Comparison of ENCODE assay signal across 8 cellular contexts in the genomic region with DNA sequence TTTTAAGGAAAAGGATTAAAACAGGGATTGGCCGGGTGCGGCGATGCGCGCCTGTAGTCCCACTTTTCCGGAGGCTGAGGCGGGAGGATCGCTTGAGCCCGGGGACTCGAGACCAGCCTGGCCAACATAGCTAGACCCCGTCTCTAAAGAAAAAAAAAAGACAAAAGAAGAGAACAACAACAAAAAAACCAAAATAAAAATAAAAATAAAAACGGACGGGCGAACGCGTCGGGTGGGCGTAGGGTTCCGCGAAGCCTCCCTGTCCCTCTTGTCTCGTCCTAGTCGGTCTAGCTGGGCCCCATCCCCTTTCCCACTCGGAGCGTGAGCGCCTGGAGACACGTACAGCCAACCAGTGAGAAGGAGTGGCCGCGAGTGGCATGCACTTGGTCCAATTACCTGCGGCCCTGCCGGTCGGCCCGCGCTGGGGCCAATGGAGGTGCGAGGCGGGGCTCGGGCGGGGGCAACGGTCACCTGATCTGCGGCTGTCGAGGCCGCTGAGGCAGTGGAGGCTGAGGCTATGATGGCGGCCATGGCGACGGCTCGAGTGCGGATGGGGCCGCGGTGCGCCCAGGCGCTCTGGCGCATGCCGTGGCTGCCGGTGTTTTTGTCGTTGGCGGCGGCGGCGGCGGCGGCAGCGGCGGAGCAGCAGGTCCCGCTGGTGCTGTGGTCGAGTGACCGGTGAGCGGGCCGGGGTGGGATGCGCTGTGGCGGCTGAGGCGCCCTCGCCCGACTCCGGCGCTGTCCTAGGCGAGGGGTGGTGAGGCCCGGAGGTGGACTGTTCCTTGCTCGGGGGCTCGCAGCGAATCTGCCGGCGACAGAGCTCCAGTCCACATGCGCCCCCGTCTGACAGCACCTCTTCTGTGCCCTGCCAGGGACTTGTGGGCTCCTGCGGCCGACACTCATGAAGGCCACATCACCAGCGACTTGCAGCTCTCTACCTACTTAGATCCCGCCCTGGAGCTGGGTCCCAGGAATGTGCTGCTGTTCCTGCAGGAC. TPM values are rescaled to one million over a fixed set of nuclear protein-coding genes. Genes with fewer than 3 reads are reported as not detected.
A peak's percentile ranks its signal among the peaks of the same experiment; 100 is the strongest.
DNase-seq lines count a peak whose midpoint lies in the region; TF ChIP-seq lines count a peak whose summit lies in the region.

A gene with protein sequence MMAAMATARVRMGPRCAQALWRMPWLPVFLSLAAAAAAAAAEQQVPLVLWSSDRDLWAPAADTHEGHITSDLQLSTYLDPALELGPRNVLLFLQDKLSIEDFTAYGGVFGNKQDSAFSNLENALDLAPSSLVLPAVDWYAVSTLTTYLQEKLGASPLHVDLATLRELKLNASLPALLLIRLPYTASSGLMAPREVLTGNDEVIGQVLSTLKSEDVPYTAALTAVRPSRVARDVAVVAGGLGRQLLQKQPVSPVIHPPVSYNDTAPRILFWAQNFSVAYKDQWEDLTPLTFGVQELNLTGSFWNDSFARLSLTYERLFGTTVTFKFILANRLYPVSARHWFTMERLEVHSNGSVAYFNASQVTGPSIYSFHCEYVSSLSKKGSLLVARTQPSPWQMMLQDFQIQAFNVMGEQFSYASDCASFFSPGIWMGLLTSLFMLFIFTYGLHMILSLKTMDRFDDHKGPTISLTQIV (plus strand): TSS at position 502 of the 996 bp plus-strand sequence. CDS start 16 bp downstream, at position 518.

- no peak within 1 kb of the TSS for H3K9ac ChIP-seq in endodermal cell (ENCODE audit: extremely low read depth, low read length, poor library complexity, severe bottlenecking)

- H3K27me3 Mint-ChIP-seq in endodermal cell (ENCODE audit: insufficient read depth) = no peaks in the 10 kb centered on the region

- TF ChIP-seq CTCF in GM20000 (IDR thresholded peaks at IDR 0.05; ENCODE audit: extremely low read depth, missing control alignments) = no peak
- TF ChIP-seq CTCF in endodermal cell (conservative IDR thresholded peaks at IDR 0.05) = no peak

- H3K27me3 ChIP-seq in endodermal cell (ENCODE audit: control insufficient read depth, insufficient read depth, low read length, poor library complexity, severe bottlenecking) = no peaks in the 10 kb centered on the region

- DNase-seq in COLO829 (ENCODE audit: low spot score) = peak; percentile 66
- peak; percentile 91 for DNase-seq in GM20000 (ENCODE audit: low spot score)
- peak; percentile 95 for DNase-seq in HT-29 (ENCODE audit: low spot score)
- peak; percentile 85 for DNase-seq in NOMO-1 treated with dmso at 0.1 percent for 144 hours (lab: John Stamatoyannopoulos, UW; ENCODE audit: unreplicated experiment)
- peak; percentile 68 for DNase-seq in activated CD8-positive, alpha-beta memory T cell treated with anti-CD3 and anti-CD28 coated beads, Interleukin-2, amount 50 U/mL, for 1 hour (ENCODE audit: extremely low read depth)
- DNase-seq in endodermal cell = peak; percentile 94
- DNase-seq in stimulated activated CD8-positive, alpha-beta memory T cell treated with anti-CD3 and anti-CD28 coated beads, Interleukin-15, amount 100 ng/mL, for 4 hours (ENCODE audit: low read depth in 2 of 2) = peak; percentile 69 to 77

- H3K4me3 ChIP-seq in endodermal cell (ENCODE audit: low read length) = peak within 1 kb of the TSS; percentile 84
- peak within 1 kb of the TSS; percentile 59 for H3K4me3 ChIP-seq in mesodermal cell (ENCODE audit: extremely low read depth, insufficient read depth, low read length, poor library complexity, severe bottlenecking)

- H3K9me3 ChIP-seq in endodermal cell (ENCODE audit: control insufficient read depth, low read length) (no peaks in the 10 kb centered on the region), mesodermal cell (ENCODE audit: control insufficient read depth, low read length) (no peaks in the 10 kb centered on the region)

- no peaks in the 10 kb centered on the region for H3K4me1 ChIP-seq in endodermal cell (ENCODE audit: control insufficient read depth, insufficient read depth, low read length)
- H3K4me1 ChIP-seq in mesodermal cell (ENCODE audit: control insufficient read depth, insufficient read depth, low read length, poor library complexity, severe bottlenecking) = peaks cover 12% of the 10 kb centered on the region

- H3K27ac Mint-ChIP-seq in endodermal cell = peak within 1 kb of the TSS; percentile 44

- WGBS in endodermal cell (ENCODE audit: insufficient coverage in 1 of 2, insufficient read length in 1 of 2), 2 experiments = 0 to 12% methylated on average over 3 to 86 of the region's 87 CpGs
- WGBS in mesodermal cell (ENCODE audit: insufficient coverage in 2 of 2), 2 experiments = 14 to 23% methylated on average over 28 to 31 of the region's 87 CpGs

- no peak within 1 kb of the TSS for H3K27ac ChIP-seq in endodermal cell (ENCODE audit: low read depth, low read length)
- no peak within 1 kb of the TSS for H3K27ac ChIP-seq in mesodermal cell (ENCODE audit: low read depth, low read length, severe bottlenecking)

- peak within 1 kb of the TSS; percentile 68 for H3K4me3 Mint-ChIP-seq in endodermal cell

- H3K36me3 Mint-ChIP-seq in endodermal cell (ENCODE audit: low read depth) = peaks cover 10% of the 10 kb centered on the region

- H3K36me3 ChIP-seq in endodermal cell (ENCODE audit: control insufficient read depth, insufficient read depth, low read length) (no peaks in the 10 kb centered on the region), mesodermal cell (ENCODE audit: control insufficient read depth, insufficient read depth, low read length) (peaks cover 16% of the 10 kb centered on the region)

- H3K4me1 Mint-ChIP-seq in endodermal cell = no peaks in the 10 kb centered on the region

- H3K9me3 Mint-ChIP-seq in endodermal cell = peaks cover 62% of the 10 kb centered on the region

RNA-seq across cellular contexts. Expression of the gene that starts here (rescaled TPM):
- 162 and 181 TPM in 2 replicates for total RNA-seq in HT-29 (2014; rRNA removed; shearing (Covaris generic))
- 10 to 100 TPM; 61.6 to 66.8 TPM for total RNA-seq in endodermal cell
- polyA plus RNA-seq in endodermal cell (2013, experiment 1 of 2) = 92.5 TPM
- 84.1 TPM for polyA plus RNA-seq in endodermal cell (2013, experiment 2 of 2)
- polyA plus RNA-seq in mesodermal cell (2013, experiment 1 of 2) = 141 TPM
- 121 TPM for polyA plus RNA-seq in mesodermal cell (2013, experiment 2 of 2)
